24 cellular contexts compared by ENCODE assay signal in genomic region chr11:22699388-22699787, GRCh38. TPM values are rescaled to one million over a fixed set of nuclear protein-coding genes. Genes with fewer than 3 reads are reported as not detected.
DNase-seq lines count a peak whose midpoint lies in the region; ATAC-seq, FAIRE-seq and TF ChIP-seq lines count a peak whose summit lies in the region.
"Had no signal": no experiment of that assay in that cellular context is flagged by ENCODE, and none has a peak within 500 bp of the region (broad histone marks: within the 10 kb centered on the region; RNA-seq: fewer than 3 reads in every experiment).

No MANE protein-coding gene starts in this region.

- no peak for DNase-seq in activated CD4-positive, alpha-beta T cell treated with anti-CD3 and anti-CD28 coated beads for 36 hours
- DNase-seq in activated CD4-positive, alpha-beta T cell treated with anti-CD3 and anti-CD28 coated beads, Interleukin-2, amount 10 ng/mL, durations not matched to agents 7 days and 5 days = no peak
- DNase-seq in stimulated activated naive CD8-positive, alpha-beta T cell treated with anti-CD3 and anti-CD28 coated beads, Interleukin-15, amount 100 ng/mL, for 72 hours = no peak
- DNase-seq in D721Med (ENCODE audit: insufficient read length, low spot score) = no peak
- no peak for DNase-seq in activated CD8-positive, alpha-beta memory T cell treated with anti-CD3 and anti-CD28 coated beads, Interleukin-2, amount 10 ng/mL, durations not matched to agents 7 days and 5 days
- DNase-seq: 8988T; activated CD4-positive, CD25-positive, alpha-beta regulatory T cell treated with anti-CD3 and anti-CD28 coated beads, Interleukin-2, amount 50 U/mL, for 72 hours; body of pancreas; effector CD4-positive, alpha-beta T cell; kidney glomerular epithelial cell; mammary epithelial cell; NCI-H524 treated with DMSO at 0.1 percent for 48 hours; nucleus accumbens; small intestine; stimulated activated CD4-positive, alpha-beta T cell treated with anti-CD3 and anti-CD28 coated beads, Interleukin-2, amount 100 ng/mL, for 48 hours had no signal

- H3K9me3 Mint-ChIP-seq in activated CD4-positive, alpha-beta T cell treated with anti-CD3 and anti-CD28 coated beads for 36 hours (ENCODE audit: low read depth) = no peaks in the 10 kb centered on the region
- no peaks in the 10 kb centered on the region for H3K9me3 Mint-ChIP-seq in activated CD4-positive, alpha-beta T cell treated with anti-CD3 and anti-CD28 coated beads, Interleukin-2, amount 10 ng/mL, durations not matched to agents 7 days and 5 days
- no peaks in the 10 kb centered on the region for H3K9me3 Mint-ChIP-seq in stimulated activated naive CD8-positive, alpha-beta T cell treated with anti-CD3 and anti-CD28 coated beads, Interleukin-15, amount 100 ng/mL, for 72 hours
- H3K9me3 Mint-ChIP-seq in activated CD8-positive, alpha-beta memory T cell treated with anti-CD3 and anti-CD28 coated beads, Interleukin-2, amount 10 ng/mL, durations not matched to agents 7 days and 5 days (ENCODE audit: low read depth) = no peaks in the 10 kb centered on the region
- H3K9me3 Mint-ChIP-seq: type B pancreatic cell had no signal

- peaks cover 22% of the 10 kb centered on the region for H3K4me1 Mint-ChIP-seq in activated CD4-positive, alpha-beta T cell treated with anti-CD3 and anti-CD28 coated beads for 36 hours
- H3K4me1 Mint-ChIP-seq in activated CD4-positive, alpha-beta T cell treated with anti-CD3 and anti-CD28 coated beads, Interleukin-2, amount 10 ng/mL, durations not matched to agents 7 days and 5 days = peaks cover 7% of the 10 kb centered on the region
- H3K4me1 Mint-ChIP-seq in stimulated activated naive CD8-positive, alpha-beta T cell treated with anti-CD3 and anti-CD28 coated beads, Interleukin-15, amount 100 ng/mL, for 72 hours = peaks cover 23% of the 10 kb centered on the region
- no peaks in the 10 kb centered on the region for H3K4me1 Mint-ChIP-seq in activated CD8-positive, alpha-beta memory T cell treated with anti-CD3 and anti-CD28 coated beads, Interleukin-2, amount 10 ng/mL, durations not matched to agents 7 days and 5 days
- H3K4me1 Mint-ChIP-seq: B cell had no signal

- CTCF ChIA-PET in activated CD4-positive, alpha-beta T cell treated with anti-CD3 and anti-CD28 coated beads for 36 hours (lab: Charles Lee) = no interaction called here
- CTCF ChIA-PET in activated CD4-positive, alpha-beta T cell treated with anti-CD3 and anti-CD28 coated beads, Interleukin-2, amount 10 ng/mL, durations not matched to agents 7 days and 5 days (lab: Charles Lee) = no interaction called here
- CTCF ChIA-PET in activated CD8-positive, alpha-beta memory T cell treated with anti-CD3 and anti-CD28 coated beads, Interleukin-2, amount 10 ng/mL, durations not matched to agents 7 days and 5 days (lab: Charles Lee) = no interaction called here

- intact Hi-C loops in activated CD4-positive, alpha-beta T cell treated with anti-CD3 and anti-CD28 coated beads for 36 hours (cut with DNase I, micrococcal nuclease) = no loop called here

- no peak overlapping the region for H3K4me3 Mint-ChIP-seq in activated CD4-positive, alpha-beta T cell treated with anti-CD3 and anti-CD28 coated beads for 36 hours
- no peak overlapping the region for H3K4me3 Mint-ChIP-seq in activated CD4-positive, alpha-beta T cell treated with anti-CD3 and anti-CD28 coated beads, Interleukin-2, amount 10 ng/mL, durations not matched to agents 7 days and 5 days
- H3K4me3 Mint-ChIP-seq in stimulated activated naive CD8-positive, alpha-beta T cell treated with anti-CD3 and anti-CD28 coated beads, Interleukin-15, amount 100 ng/mL, for 72 hours = no peak overlapping the region
- H3K4me3 Mint-ChIP-seq in activated CD8-positive, alpha-beta memory T cell treated with anti-CD3 and anti-CD28 coated beads, Interleukin-2, amount 10 ng/mL, durations not matched to agents 7 days and 5 days = no peak overlapping the region
- H3K4me3 Mint-ChIP-seq: B cell, type B pancreatic cell had no signal

- peaks cover 4% of the 10 kb centered on the region for H3K27me3 Mint-ChIP-seq in activated CD4-positive, alpha-beta T cell treated with anti-CD3 and anti-CD28 coated beads for 36 hours
- no peaks in the 10 kb centered on the region for H3K27me3 Mint-ChIP-seq in activated CD4-positive, alpha-beta T cell treated with anti-CD3 and anti-CD28 coated beads, Interleukin-2, amount 10 ng/mL, durations not matched to agents 7 days and 5 days
- H3K27me3 Mint-ChIP-seq in stimulated activated naive CD8-positive, alpha-beta T cell treated with anti-CD3 and anti-CD28 coated beads, Interleukin-15, amount 100 ng/mL, for 72 hours = peaks cover 5% of the 10 kb centered on the region
- no peaks in the 10 kb centered on the region for H3K27me3 Mint-ChIP-seq in activated CD8-positive, alpha-beta memory T cell treated with anti-CD3 and anti-CD28 coated beads, Interleukin-2, amount 10 ng/mL, durations not matched to agents 7 days and 5 days
- H3K27me3 Mint-ChIP-seq: type B pancreatic cell had no signal

- H3K27ac Mint-ChIP-seq in activated CD4-positive, alpha-beta T cell treated with anti-CD3 and anti-CD28 coated beads for 36 hours = no peak overlapping the region
- no peak overlapping the region for H3K27ac Mint-ChIP-seq in activated CD4-positive, alpha-beta T cell treated with anti-CD3 and anti-CD28 coated beads, Interleukin-2, amount 10 ng/mL, durations not matched to agents 7 days and 5 days
- H3K27ac Mint-ChIP-seq in stimulated activated naive CD8-positive, alpha-beta T cell treated with anti-CD3 and anti-CD28 coated beads, Interleukin-15, amount 100 ng/mL, for 72 hours = no peak overlapping the region
- H3K27ac Mint-ChIP-seq in activated CD8-positive, alpha-beta memory T cell treated with anti-CD3 and anti-CD28 coated beads, Interleukin-2, amount 10 ng/mL, durations not matched to agents 7 days and 5 days = no peak overlapping the region
- H3K27ac Mint-ChIP-seq: B cell, type B pancreatic cell had no signal

- POLR2A ChIA-PET in activated CD4-positive, alpha-beta T cell treated with anti-CD3 and anti-CD28 coated beads for 36 hours (lab: Charles Lee) = no interaction called here
- POLR2A ChIA-PET in activated CD4-positive, alpha-beta T cell treated with anti-CD3 and anti-CD28 coated beads, Interleukin-2, amount 10 ng/mL, durations not matched to agents 7 days and 5 days (lab: Charles Lee) = no interaction called here

- FAIRE-seq in D721Med (lab: Jason Lieb, UNC) = no peak
- FAIRE-seq: frontal cortex, HepG2, small intestine had no signal

- ATAC-seq in activated CD4-positive, alpha-beta T cell treated with anti-CD3 and anti-CD28 coated beads for 36 hours = peak; percentile 55
- peak; percentile 46 for ATAC-seq in GM21786 (IDR thresholded peaks at IDR 0.05; ENCODE audit: unreplicated experiment)
- peak; percentile 78 for ATAC-seq in HG03354 (IDR thresholded peaks at IDR 0.05; ENCODE audit: poor library complexity, severe bottlenecking, unreplicated experiment)
- peak; percentile 84 for ATAC-seq in stimulated activated naive CD8-positive, alpha-beta T cell treated with anti-CD3 and anti-CD28 coated beads, Interleukin-15, amount 100 ng/mL, for 72 hours
- ATAC-seq in GM21717 (IDR thresholded peaks at IDR 0.05; ENCODE audit: unreplicated experiment) = no peak
- no peak for ATAC-seq in activated CD8-positive, alpha-beta memory T cell treated with anti-CD3 and anti-CD28 coated beads, Interleukin-2, amount 10 ng/mL, durations not matched to agents 7 days and 5 days
- ATAC-seq: body of pancreas, esophagus mucosa, HepG2, SK-N-SH treated with all-trans-retinoic acid at 6 μM for 48 hours had no signal

- H3K36me3 Mint-ChIP-seq in activated CD4-positive, alpha-beta T cell treated with anti-CD3 and anti-CD28 coated beads for 36 hours (ENCODE audit: low read depth) = no peaks in the 10 kb centered on the region
- no peaks in the 10 kb centered on the region for H3K36me3 Mint-ChIP-seq in activated CD4-positive, alpha-beta T cell treated with anti-CD3 and anti-CD28 coated beads, Interleukin-2, amount 10 ng/mL, durations not matched to agents 7 days and 5 days (ENCODE audit: low read depth)
- no peaks in the 10 kb centered on the region for H3K36me3 Mint-ChIP-seq in activated CD8-positive, alpha-beta memory T cell treated with anti-CD3 and anti-CD28 coated beads, Interleukin-2, amount 10 ng/mL, durations not matched to agents 7 days and 5 days
- H3K36me3 Mint-ChIP-seq: type B pancreatic cell had no signal

- TF ChIP-seq CTCF in D721Med (IDR thresholded peaks at IDR 0.05; ENCODE audit: insufficient read depth, missing control alignments) = no peak

RNA-seq across cellular contexts. Expression of gene GAS2, which starts 33.0 kb away (rescaled TPM):
- 1 to 10 TPM; 1.3 to 1.4 TPM for total RNA-seq in activated CD4-positive, alpha-beta T cell treated with anti-CD3 and anti-CD28 coated beads for 36 hours
- 1 to 10 TPM in 1 of 2 experiments, under 1 TPM in 1; 0.98 to 1.3 TPM for total RNA-seq in activated CD4-positive, alpha-beta T cell treated with anti-CD3 and anti-CD28 coated beads, Interleukin-2, amount 10 ng/mL, durations not matched to agents 7 days and 5 days
- 1 to 10 TPM; 1.3 to 2.0 TPM for total RNA-seq in activated CD8-positive, alpha-beta memory T cell treated with anti-CD3 and anti-CD28 coated beads, Interleukin-2, amount 10 ng/mL, durations not matched to agents 7 days and 5 days

Comparison
In these comparisons a context has a peak if more than half of its experiments do, and no peak if none do; other contexts are left out.
1. ATAC-seq: peak in activated CD4-positive, alpha-beta T cell treated with anti-CD3 and anti-CD28 coated beads for 36 hours (single experiment), GM21786 (single experiment), HG03354 (single experiment) and stimulated activated naive CD8-positive, alpha-beta T cell treated with anti-CD3 and anti-CD28 coated beads, Interleukin-15, amount 100 ng/mL, for 72 hours (single experiment); none in GM21717 (single experiment) and activated CD8-positive, alpha-beta memory T cell treated with anti-CD3 and anti-CD28 coated beads, Interleukin-2, amount 10 ng/mL, durations not matched to agents 7 days and 5 days (single experiment).